Comparison of ENCODE assay signal across 27 cellular contexts in the genomic region with DNA sequence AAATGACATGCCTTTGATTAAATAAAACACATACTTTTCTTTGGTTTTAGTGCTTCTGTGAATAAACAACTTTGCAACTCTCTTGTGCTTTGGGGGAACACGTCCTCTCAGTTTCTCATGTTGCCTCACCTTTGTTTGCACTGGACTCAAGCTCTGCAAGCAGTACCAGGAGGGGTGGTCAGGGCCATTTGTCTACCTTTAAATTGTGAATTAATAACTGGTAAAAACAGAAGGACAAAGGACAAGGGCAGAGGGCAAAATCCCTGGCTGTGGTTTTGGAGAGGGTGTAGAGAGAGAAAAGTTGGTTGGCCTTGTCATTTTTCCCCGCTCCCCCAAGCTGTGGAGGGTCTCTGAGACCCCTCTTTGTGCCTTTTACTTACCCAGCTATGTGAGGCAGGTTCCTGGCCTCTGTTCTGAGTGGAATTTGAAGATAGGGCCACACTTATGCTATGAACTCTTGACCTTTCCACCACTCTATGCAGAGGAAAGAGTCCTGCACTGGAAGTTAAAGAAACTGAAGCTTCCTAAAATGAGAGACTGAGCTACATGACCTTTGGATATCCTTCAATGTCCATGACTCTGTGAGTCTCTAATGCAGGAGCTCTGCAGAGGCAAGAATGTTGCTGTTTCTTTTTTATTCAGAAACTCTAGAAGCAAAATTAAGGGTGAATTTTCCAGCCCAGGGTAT.
"Had no signal": no experiment of that assay in that cellular context is flagged by ENCODE, and none has a peak within 500 bp of the region (broad histone marks: within the 10 kb centered on the region; RNA-seq: fewer than 3 reads in every experiment).

No MANE protein-coding gene starts in this region.

- H3K36me3 ChIP-seq: ascending aorta, Peyer's patch, SJCRH30 had no signal

- H3K27me3 ChIP-seq: ascending aorta, body of pancreas, Peyer's patch, SJCRH30 had no signal

- H3K27ac ChIP-seq: ascending aorta, body of pancreas, Peyer's patch, RWPE1, SJCRH30, VCaP had no signal

- H3K4me3 ChIP-seq: ascending aorta, body of pancreas, K562, Peyer's patch, SJCRH30 had no signal

- ATAC-seq: activated naive CD4-positive, alpha-beta T cell treated with anti-CD3 and anti-CD28 coated beads, Interleukin-2, amount 50 U/mL, for 72 hours; activated naive CD8-positive, alpha-beta T cell treated with anti-CD3 and anti-CD28 coated beads, Interleukin-2, amount 50 U/mL, for 24 hours; activated T-cell treated with anti-CD3 and anti-CD28 coated beads, Interleukin-2, amount 50 U/mL, for 4 hours; body of pancreas; K562 had no signal

- DNase-seq: activated CD4-positive, alpha-beta memory T cell treated with anti-CD3 and anti-CD28 coated beads for 36 hours; activated CD4-positive, alpha-beta T cell treated with anti-CD3 and anti-CD28 coated beads, Interleukin-2, amount 10 ng/mL, durations not matched to agents 7 days and 5 days; activated CD4-positive, CD25-positive, alpha-beta regulatory T cell; activated CD8-positive, alpha-beta memory T cell treated with anti-CD3 and anti-CD28 coated beads for 24 hours; activated effector memory CD4-positive, alpha-beta T cell treated with anti-CD3 and anti-CD28 coated beads, Interleukin-2, amount 50 U/mL, for 16 hours; activated naive CD4-positive, alpha-beta T cell treated with Interleukin-2 at 50 U/mL for 16 hours; activated naive CD8-positive, alpha-beta T cell treated with anti-CD3 and anti-CD28 coated beads, Interleukin-2, amount 50 U/mL, for 24 hours; activated T-cell treated with anti-CD3 and anti-CD28 coated beads, Interleukin-2, amount 50 U/mL, for 4 hours; amniotic stem cell; body of pancreas; Karpas-422; NCI-H1105 treated with DMSO at 0.1 percent for 48 hours; NCI-H1436 treated with DMSO at 0.1 percent for 48 hours; NCI-H187; NCI-H2081; NCI-H510A treated with DMSO at 0.1 percent for 48 hours; NCI-H69; Peyer's patch; Right ventricle myocardium superior; SJCRH30; SK-N-SH; T-helper 1 cell had no signal

- FAIRE-seq: K562 had no signal

- H3K9ac ChIP-seq: SK-N-SH had no signal

- H3K4me1 ChIP-seq: ascending aorta, Peyer's patch had no signal

- H3K9me3 ChIP-seq: ascending aorta, body of pancreas, Peyer's patch, SJCRH30, SK-N-SH had no signal

- H3K4me2 ChIP-seq: SK-N-SH had no signal
